11 cellular contexts compared by ENCODE assay signal in the genomic region with DNA sequence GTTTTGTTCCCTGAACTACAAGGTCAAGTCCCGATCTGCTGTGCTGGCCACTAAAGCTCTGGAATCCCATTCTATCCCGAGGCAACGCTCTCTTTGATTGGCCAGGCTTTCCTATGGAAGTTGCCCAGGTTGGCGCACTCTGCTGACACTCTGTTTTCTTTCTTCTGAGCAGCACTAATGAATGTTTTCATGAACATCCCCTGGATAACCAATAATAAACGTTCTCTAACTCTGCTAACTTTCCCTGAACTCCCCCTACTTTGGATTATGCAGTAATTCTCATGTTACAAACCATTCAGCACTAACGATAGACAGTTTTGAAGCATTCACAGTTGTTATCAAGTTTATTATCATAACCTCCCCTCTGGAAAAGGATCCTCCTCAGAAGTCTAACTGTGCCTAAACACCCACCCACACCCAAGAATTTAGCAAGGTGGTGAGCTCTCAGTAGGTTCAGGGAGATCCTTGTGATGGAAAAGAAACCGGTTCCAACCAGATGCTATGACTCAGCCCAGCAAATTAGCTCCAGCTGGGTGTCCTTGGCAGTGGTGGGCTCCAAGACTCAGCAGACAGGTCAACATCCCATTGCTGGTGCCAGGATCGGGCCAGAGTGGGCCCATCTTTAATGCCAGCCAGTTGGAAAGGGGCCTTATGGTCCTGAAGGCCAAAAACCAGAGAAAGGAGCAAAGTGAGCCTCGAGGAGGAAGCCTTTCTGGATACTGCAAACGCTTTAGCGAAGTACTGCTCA.
DNase-seq lines count a peak whose midpoint lies in the region; TF ChIP-seq lines count a peak whose summit lies in the region.
"Had no signal": no experiment of that assay in that cellular context is flagged by ENCODE, and none has a peak within 500 bp of the region (broad histone marks: within the 10 kb centered on the region; RNA-seq: fewer than 3 reads in every experiment).

No MANE protein-coding gene starts in this region.

- DNase-seq in NCI-H2107 treated with DMSO at 0.1 percent for 48 hours (lab: John Stamatoyannopoulos, UW; ENCODE audit: unreplicated experiment), result peak; percentile 32
- DNase-seq in NCI-H2107 (lab: John Stamatoyannopoulos, UW), result no peak
- peak; percentile 86 for DNase-seq in brain pericyte (ENCODE audit: low read depth, low spot score)
- peak; percentile 63 for DNase-seq in kidney glomerular epithelial cell (lab: John Stamatoyannopoulos, UW)
- peak in 1 of 2 donors; percentile 33 for DNase-seq in thyroid gland
- no peak for DNase-seq in activated effector memory CD4-positive, alpha-beta T cell treated with anti-CD3 and anti-CD28 coated beads, Interleukin-2, amount 50 U/mL, for 16 hours
- DNase-seq in NCI-H2029 (lab: John Stamatoyannopoulos, UW), result no peak
- DNase-seq in activated effector memory CD4-positive, alpha-beta T cell treated with Interleukin-2 at 50 U/mL for 16 hours, result no peak
- DNase-seq: activated gamma-delta T cell; NCI-H774; stimulated activated CD4-positive, alpha-beta T cell treated with anti-CD3 and anti-CD28 coated beads, Interleukin-12 subunit alpha, Interleukin-12 subunit beta, amount 100 ng/mL, for 4 hours had no signal

- 55 to 66% methylated on average over 11 of the region's 11 CpGs for WGBS in thyroid gland, 2 donors

- peak overlapping the region; percentile 19 to 86 (median 77) for H3K27ac ChIP-seq in thyroid gland

- H3K27me3 ChIP-seq in thyroid gland, result no peaks in the 10 kb centered on the region

- TF ChIP-seq POLR2A in thyroid gland (IDR thresholded peaks at IDR 0.05), result no peak

- no peak overlapping the region for H3K4me3 ChIP-seq in thyroid gland (replicated peaks in 1 of 3)

- TF ChIP-seq CTCF in thyroid gland (IDR thresholded peaks at IDR 0.05), result no peak

- no peaks in the 10 kb centered on the region for H3K36me3 ChIP-seq in thyroid gland

- no peaks in the 10 kb centered on the region for H3K9me3 ChIP-seq in thyroid gland

- peaks cover 54 to 68% of the 10 kb centered on the region in 2 donors for H3K4me1 ChIP-seq in thyroid gland

- intact Hi-C loops in thyroid gland (cut with DNase I), result no loop called here

Comparison
In these comparisons a context has a peak if more than half of its experiments do, and no peak if none do; other contexts are left out.
1. DNase-seq: peak in NCI-H2107 treated with DMSO at 0.1 percent for 48 hours (single experiment), brain pericyte (single experiment) and kidney glomerular epithelial cell (single experiment); none in NCI-H2107 (single experiment), activated effector memory CD4-positive, alpha-beta T cell treated with anti-CD3 and anti-CD28 coated beads, Interleukin-2, amount 50 U/mL, for 16 hours (single experiment), NCI-H2029 (single experiment) and activated effector memory CD4-positive, alpha-beta T cell treated with Interleukin-2 at 50 U/mL for 16 hours (single experiment).